Comparison of ENCODE assay signal across 9 cellular contexts in genomic region chr6:119442776-119443184, GRCh38.
DNase-seq lines count a peak whose midpoint lies in the region; ATAC-seq, FAIRE-seq and TF ChIP-seq lines count a peak whose summit lies in the region.
"Had no signal": no experiment of that assay in that cellular context is flagged by ENCODE, and none has a peak within 500 bp of the region (broad histone marks: within the 10 kb centered on the region; RNA-seq: fewer than 3 reads in every experiment).

No MANE protein-coding gene starts in this region.

- ATAC-seq in GM21367 (IDR thresholded peaks at IDR 0.05; ENCODE audit: unreplicated experiment) (peak; percentile 49), HG03565 (IDR thresholded peaks at IDR 0.05; ENCODE audit: unreplicated experiment) (peak; percentile 24), left colon (no peak), GM18520 (IDR thresholded peaks at IDR 0.05; ENCODE audit: unreplicated experiment) (no peak)

- intact Hi-C loops in left colon (cut with DNase I, micrococcal nuclease), result no loop called here

- DNase-seq in GM12891 (ENCODE audit: insufficient read length, low spot score), result no peak
- DNase-seq in left colon, result peak; percentile 22 to 49
- DNase-seq in NCI-H345 treated with DMSO at 0.1 percent for 48 hours (lab: John Stamatoyannopoulos, UW; ENCODE audit: unreplicated experiment), result no peak
- no peak for DNase-seq in SW480 (ENCODE audit: low spot score)
- no peak for DNase-seq in foreskin fibroblast
- DNase-seq: NCI-H1694 treated with DMSO at 0.1 percent for 48 hours had no signal

- peak; percentile 77 for FAIRE-seq in GM12891 (lab: Jason Lieb, UNC)

- H3K4me3 ChIP-seq in foreskin fibroblast (ENCODE audit: low read depth in 1 of 2, low read length in 2 of 2), result no peak overlapping the region

- no peak for TF ChIP-seq CTCF in foreskin fibroblast (IDR thresholded peaks at IDR 0.05; ENCODE audit: low read depth, low read length)

- no peak for TF ChIP-seq POLR2A in GM12891 (IDR thresholded peaks at IDR 0.05; ENCODE audit: low read depth, low read length)

TF ChIP-seq in GM12891, 5 proteins besides CTCF, POLR2A, EP300 and RAD21:
- TF ChIP-seq TAF1 (IDR thresholded peaks at IDR 0.05; ENCODE audit: low read depth, low read length) (no peak), POLR2AphosphoS5 (IDR thresholded peaks at IDR 0.05; ENCODE audit: low read depth, low read length) (no peak), POU2F2 (IDR thresholded peaks at IDR 0.05; ENCODE audit: low read depth, low read length) (no peak), SPI1 (IDR thresholded peaks at IDR 0.05; ENCODE audit: low read depth, low read length) (no peak), PAX5 (IDR thresholded peaks at IDR 0.05; ENCODE audit: insufficient read depth, low read length, severe bottlenecking) (no peak)

Comparison
In these comparisons a context has a peak if more than half of its experiments do, and no peak if none do; other contexts are left out.
1. DNase-seq: peak in left colon (2 of 2); none in GM12891 (single experiment), NCI-H345 treated with DMSO at 0.1 percent for 48 hours (single experiment), SW480 (single experiment) and foreskin fibroblast (0 of 2).
2. ATAC-seq: peak in GM21367 (single experiment) and HG03565 (single experiment); none in left colon (single experiment) and GM18520 (single experiment).